In genomic region chr19:21109116-21109515, GRCh38 we compare ENCODE assay signal across 29 cellular contexts. TPM values are rescaled to one million over a fixed set of nuclear protein-coding genes. Genes with fewer than 3 reads are reported as not detected.
DNase-seq lines count a peak whose midpoint lies in the region; ATAC-seq and TF ChIP-seq lines count a peak whose summit lies in the region.
"Had no signal": no experiment of that assay in that cellular context is flagged by ENCODE, and none has a peak within 500 bp of the region (broad histone marks: within the 10 kb centered on the region; RNA-seq: fewer than 3 reads in every experiment).

No MANE protein-coding gene starts in this region.

- H3K4me2 ChIP-seq in osteoblast (ENCODE audit: insufficient read depth, low read length): no peak overlapping the region
- H3K4me2 ChIP-seq: GM23338, neural progenitor cell had no signal

- H3K4me1 ChIP-seq in osteoblast (ENCODE audit: insufficient read depth, low read length): peaks cover 7% of the 10 kb centered on the region
- H3K4me1 ChIP-seq in CD8-positive, alpha-beta T cell (ENCODE audit: insufficient read depth, low read length): no peaks in the 10 kb centered on the region
- H3K4me1 ChIP-seq: neural progenitor cell, Peyer's patch, stomach, tibial artery had no signal

- H2AFZ ChIP-seq in osteoblast (ENCODE audit: low read length): no peak overlapping the region
- H2AFZ ChIP-seq: GM23338, neural progenitor cell had no signal

- H3K27ac ChIP-seq in osteoblast (ENCODE audit: low read depth, low read length): peak overlapping the region; percentile 10
- no peak overlapping the region for H3K27ac ChIP-seq in CD8-positive, alpha-beta T cell (ENCODE audit: low read depth, low read length)
- H3K27ac ChIP-seq: neural progenitor cell, Peyer's patch, stomach, tibial artery had no signal

- POLR2A ChIA-PET in CD8-positive, alpha-beta T cell (lab: Charles Lee): no interaction called here

- peaks cover 58% of the 10 kb centered on the region for H3K36me3 Mint-ChIP-seq in CD8-positive, alpha-beta T cell

- no peaks in the 10 kb centered on the region for H3K27me3 Mint-ChIP-seq in CD8-positive, alpha-beta T cell (ENCODE audit: low read depth)
- H3K27me3 Mint-ChIP-seq: activated CD4-positive, alpha-beta T cell treated with anti-CD3 and anti-CD28 coated beads for 36 hours had no signal

- TF ChIP-seq CTCF in fibroblast of pulmonary artery (IDR thresholded peaks at IDR 0.05; ENCODE audit: low read length, missing control alignments): no peak
- TF ChIP-seq CTCF in osteoblast (IDR thresholded peaks at IDR 0.05; ENCODE audit: extremely low read depth, low read depth, low read length): no peak
- TF ChIP-seq CTCF in CD8-positive, alpha-beta T cell (IDR thresholded peaks at IDR 0.05): no peak

- H3K36me3 ChIP-seq in osteoblast (ENCODE audit: insufficient read depth, low read length): no peaks in the 10 kb centered on the region
- H3K36me3 ChIP-seq in CD8-positive, alpha-beta T cell (ENCODE audit: insufficient read depth, low read length): no peaks in the 10 kb centered on the region

- CTCF ChIA-PET in CD8-positive, alpha-beta T cell (lab: Charles Lee): no interaction called here

- H4K20me1 ChIP-seq in osteoblast (ENCODE audit: insufficient read depth, low read length): no peaks in the 10 kb centered on the region

- H3K27ac Mint-ChIP-seq in CD8-positive, alpha-beta T cell: no peak overlapping the region
- H3K27ac Mint-ChIP-seq: activated CD4-positive, alpha-beta T cell treated with anti-CD3 and anti-CD28 coated beads for 36 hours; CD14-positive monocyte; GM23338; immature natural killer cell; neural progenitor cell had no signal

- no peaks in the 10 kb centered on the region for H3K9me3 ChIP-seq in osteoblast (ENCODE audit: low read depth, low read length)
- no peaks in the 10 kb centered on the region for H3K9me3 ChIP-seq in CD8-positive, alpha-beta T cell (ENCODE audit: low read length)
- H3K9me3 ChIP-seq: MG63 had no signal

- intact Hi-C loops in CD8-positive, alpha-beta T cell (cut with DNase I, micrococcal nuclease): no loop called here

- H3K27me3 ChIP-seq in osteoblast (ENCODE audit: insufficient read depth, low read length): no peaks in the 10 kb centered on the region
- H3K27me3 ChIP-seq in CD8-positive, alpha-beta T cell (ENCODE audit: insufficient read depth, low read length): no peaks in the 10 kb centered on the region
- H3K27me3 ChIP-seq: MG63, neural progenitor cell, Peyer's patch, stomach, tibial artery had no signal

- no peak for ATAC-seq in HG03521 (IDR thresholded peaks at IDR 0.05; ENCODE audit: unreplicated experiment)
- ATAC-seq in CD8-positive, alpha-beta T cell: no peak
- ATAC-seq: activated CD4-positive, alpha-beta T cell treated with anti-CD3 and anti-CD28 coated beads for 36 hours; activated T-cell treated with anti-CD3 and anti-CD28 coated beads, Interleukin-2, amount 50 U/mL, for 4 hours; GM23338; mucosa of descending colon had no signal

- H3K4me3 ChIP-seq in fibroblast of pulmonary artery (replicated peaks; ENCODE audit: low read depth, low read length) (no peak overlapping the region), osteoblast (ENCODE audit: insufficient read depth, low read length) (no peak overlapping the region)
- no peak overlapping the region for H3K4me3 ChIP-seq in CD8-positive, alpha-beta T cell (ENCODE audit: low read depth, low read length)
- H3K4me3 ChIP-seq: GM23338, MG63, mucosa of descending colon, neural progenitor cell, Peyer's patch, stomach, tibial artery had no signal

- no peaks in the 10 kb centered on the region for H3K4me1 Mint-ChIP-seq in CD8-positive, alpha-beta T cell (ENCODE audit: low read depth)
- H3K4me1 Mint-ChIP-seq: activated CD4-positive, alpha-beta T cell treated with anti-CD3 and anti-CD28 coated beads for 36 hours; CD14-positive monocyte; GM23338; immature natural killer cell; neural progenitor cell had no signal

- peak; percentile 17 for DNase-seq in HCEC 1CT
- DNase-seq in astrocyte of the hippocampus (ENCODE audit: low read depth, low spot score): peak; percentile 49
- DNase-seq in fibroblast of pulmonary artery (ENCODE audit: low read depth): peak; percentile 31
- DNase-seq in osteoblast (ENCODE audit: insufficient read length, low spot score, missing footprints): no peak
- DNase-seq in NK-92 (lab: John Stamatoyannopoulos, UW; ENCODE audit: unreplicated experiment): no peak
- DNase-seq in CD8-positive, alpha-beta T cell: no peak
- no peak for DNase-seq in stimulated activated CD4-positive, alpha-beta T cell treated with anti-CD3 and anti-CD28 coated beads, Interleukin-15, amount 100 ng/mL, for 24 hours
- DNase-seq: activated CD4-positive, alpha-beta T cell treated with anti-CD3 and anti-CD28 coated beads for 36 hours; activated CD8-positive, alpha-beta memory T cell treated with anti-CD3 and anti-CD28 coated beads for 24 hours; activated T-cell treated with anti-CD3 and anti-CD28 coated beads, Interleukin-2, amount 50 U/mL, for 4 hours; amniotic stem cell; caudate nucleus; dermis blood vessel endothelial cell; hippocampal formation; immature natural killer cell; MG63; mucosa of descending colon; NCI-H1417 treated with DMSO at 0.1 percent for 48 hours; NCI-H2107; NCI-H510A; NK-92 treated with Interleukin-12 subunit alpha and Interleukin-12 subunit beta, amount 100 ng/mL, for 24 hours; Peyer's patch; stimulated activated CD8-positive, alpha-beta memory T cell treated with anti-CD3 and anti-CD28 coated beads, Interleukin-4, amount 100 ng/mL, for 48 hours; stomach; tibial artery had no signal

- H3K9me3 Mint-ChIP-seq in CD8-positive, alpha-beta T cell: peaks cover 9% of the 10 kb centered on the region
- H3K9me3 Mint-ChIP-seq: GM23338 had no signal

- peaks cover 6% of the 10 kb centered on the region for H3K79me2 ChIP-seq in osteoblast (ENCODE audit: insufficient read depth, low read length)

- H3K4me3 Mint-ChIP-seq in CD8-positive, alpha-beta T cell: no peak overlapping the region
- H3K4me3 Mint-ChIP-seq: activated CD4-positive, alpha-beta T cell treated with anti-CD3 and anti-CD28 coated beads for 36 hours; activated T-cell treated with anti-CD3 and anti-CD28 coated beads, Interleukin-2, amount 50 U/mL, for 4 hours; CD14-positive monocyte; GM23338; immature natural killer cell had no signal

RNA-seq across cellular contexts. Expression of gene ZNF714, which starts 27.1 kb away (rescaled TPM):
- 5.1 and 5.6 TPM in 2 replicates for total RNA-seq in osteoblast
- 1 to 10 TPM; 7.5 to 8.5 TPM for total RNA-seq in CD8-positive, alpha-beta T cell

RNA-seq across cellular contexts. Expression of gene ZNF431, which starts 32.7 kb away (rescaled TPM):
- 3.8 and 4.0 TPM in 2 replicates for total RNA-seq in osteoblast
- 10 to 100 TPM; 31.2 to 32.4 TPM for total RNA-seq in CD8-positive, alpha-beta T cell

Comparison
In these comparisons a context has a peak if more than half of its experiments do, and no peak if none do; other contexts are left out.
1. DNase-seq: peak in HCEC 1CT (single experiment), astrocyte of the hippocampus (single experiment) and fibroblast of pulmonary artery (single experiment); none in osteoblast (single experiment), NK-92 (single experiment), CD8-positive, alpha-beta T cell (0 of 7) and stimulated activated CD4-positive, alpha-beta T cell treated with anti-CD3 and anti-CD28 coated beads, Interleukin-15, amount 100 ng/mL, for 24 hours (single experiment).